Comparison of ENCODE assay signal across 9 cellular contexts in genomic region chr4:147707892-147708672, GRCh38. TPM values are rescaled to one million over a fixed set of nuclear protein-coding genes. Genes with fewer than 3 reads are reported as not detected.
A peak's percentile ranks its signal among the peaks of the same experiment; 100 is the strongest.
DNase-seq lines count a peak whose midpoint lies in the region; ATAC-seq, FAIRE-seq and TF ChIP-seq lines count a peak whose summit lies in the region.
"Had no signal": no experiment of that assay in that cellular context is flagged by ENCODE, and none has a peak within 500 bp of the region (broad histone marks: within the 10 kb centered on the region; RNA-seq: fewer than 3 reads in every experiment).

No MANE protein-coding gene starts in this region.

- H3K4me1 ChIP-seq in CD4-positive, CD25-positive, alpha-beta regulatory T cell (ENCODE audit: control insufficient read depth, insufficient read depth, low read length, poor library complexity, severe bottlenecking), result no peaks in the 10 kb centered on the region

- H3K27me3 ChIP-seq in CD4-positive, CD25-positive, alpha-beta regulatory T cell (ENCODE audit: control insufficient read depth, insufficient read depth, low read length), result no peaks in the 10 kb centered on the region
- H3K27me3 ChIP-seq in bronchial epithelial cell (ENCODE audit: control insufficient read depth, insufficient read depth, low read length) (no peaks in the 10 kb centered on the region), kidney epithelial cell (ENCODE audit: control insufficient read depth, insufficient read depth, low read length) (no peaks in the 10 kb centered on the region)

- H3K27ac ChIP-seq in CD4-positive, CD25-positive, alpha-beta regulatory T cell (ENCODE audit: insufficient read depth, low read length, poor library complexity, severe bottlenecking), result no peak overlapping the region
- H3K27ac ChIP-seq: SK-N-MC had no signal

- no peaks in the 10 kb centered on the region for H3K36me3 Mint-ChIP-seq in CD4-positive, CD25-positive, alpha-beta regulatory T cell
- H3K36me3 Mint-ChIP-seq in T-helper 17 cell (ENCODE audit: low read depth), result no peaks in the 10 kb centered on the region

- peak; percentile 35 to 59 (median 56) for DNase-seq in CD4-positive, CD25-positive, alpha-beta regulatory T cell
- DNase-seq in T-helper 17 cell, result peak in 2 of 3 donors; percentile 21 to 40
- DNase-seq in bronchial epithelial cell (ENCODE audit: low read depth), result peak; percentile 56
- DNase-seq in kidney epithelial cell (ENCODE audit: low read depth), result no peak
- peak; percentile 40 for DNase-seq in stimulated activated CD8-positive, alpha-beta memory T cell treated with anti-CD3 and anti-CD28 coated beads, Interleukin-12 subunit alpha, Interleukin-12 subunit beta, amount 100 ng/mL, for 1 hour (ENCODE audit: low read depth)
- no peak for DNase-seq in COLO829 (ENCODE audit: low spot score)

- FAIRE-seq in bronchial epithelial cell (lab: Jason Lieb, UNC), result no peak

- H3K4me1 Mint-ChIP-seq in CD4-positive, CD25-positive, alpha-beta regulatory T cell, result peaks cover 0 to 4% (median 2%) of the 10 kb centered on the region in 4 donors
- H3K4me1 Mint-ChIP-seq in T-helper 17 cell, result peaks cover 8% of the 10 kb centered on the region

- no peak overlapping the region for H3K27ac Mint-ChIP-seq in CD4-positive, CD25-positive, alpha-beta regulatory T cell
- no peak overlapping the region for H3K27ac Mint-ChIP-seq in T-helper 17 cell

- ATAC-seq in CD4-positive, CD25-positive, alpha-beta regulatory T cell (ENCODE audit: low read depth in 2 of 2), result peak; percentile 52 to 53
- ATAC-seq in GM18870 (IDR thresholded peaks at IDR 0.05; ENCODE audit: unreplicated experiment), result peak; percentile 49
- peak; percentile 74 for ATAC-seq in HG03457 (IDR thresholded peaks at IDR 0.05; ENCODE audit: unreplicated experiment)
- ATAC-seq in T-helper 17 cell, result peak; percentile 75

- no peak overlapping the region for H3K4me3 Mint-ChIP-seq in CD4-positive, CD25-positive, alpha-beta regulatory T cell
- H3K4me3 Mint-ChIP-seq in T-helper 17 cell, result no peak overlapping the region

- no peaks in the 10 kb centered on the region for H3K36me3 ChIP-seq in CD4-positive, CD25-positive, alpha-beta regulatory T cell (ENCODE audit: control insufficient read depth, insufficient read depth, low read length)
- H3K36me3 ChIP-seq in bronchial epithelial cell (ENCODE audit: control insufficient read depth, insufficient read depth, low read length), result no peaks in the 10 kb centered on the region
- H3K36me3 ChIP-seq in kidney epithelial cell (ENCODE audit: control insufficient read depth, insufficient read depth, low read length), result no peaks in the 10 kb centered on the region

- H3K27me3 Mint-ChIP-seq in CD4-positive, CD25-positive, alpha-beta regulatory T cell, result peaks cover 8% of the 10 kb centered on the region
- H3K27me3 Mint-ChIP-seq in T-helper 17 cell, result no peaks in the 10 kb centered on the region

- TF ChIP-seq CTCF in bronchial epithelial cell (IDR thresholded peaks at IDR 0.05; ENCODE audit: insufficient read depth, low read length, severe bottlenecking) (peak; percentile 70), kidney epithelial cell (IDR thresholded peaks at IDR 0.05; ENCODE audit: insufficient read depth, low read length, poor library complexity, severe bottlenecking) (peak; percentile 75)

- H3K9me3 ChIP-seq in CD4-positive, CD25-positive, alpha-beta regulatory T cell (ENCODE audit: control insufficient read depth in 2 of 2, low read length in 2 of 2), result no peaks in the 10 kb centered on the region
- H3K9me3 ChIP-seq in T-helper 17 cell (ENCODE audit: control insufficient read depth, low read length, poor library complexity, severe bottlenecking), result no peaks in the 10 kb centered on the region

- H3K9me3 Mint-ChIP-seq in CD4-positive, CD25-positive, alpha-beta regulatory T cell, result no peaks in the 10 kb centered on the region

- no peak overlapping the region for H3K4me3 ChIP-seq in CD4-positive, CD25-positive, alpha-beta regulatory T cell (ENCODE audit: low read depth, low read length)
- H3K4me3 ChIP-seq in bronchial epithelial cell (ENCODE audit: low read depth, low read length), result no peak overlapping the region
- H3K4me3 ChIP-seq in kidney epithelial cell (ENCODE audit: low read depth, low read length), result no peak overlapping the region
- H3K4me3 ChIP-seq: SK-N-MC had no signal

RNA-seq across cellular contexts. Expression of gene ARHGAP10, which starts 23.8 kb away (rescaled TPM):
- total RNA-seq in CD4-positive, CD25-positive, alpha-beta regulatory T cell, result 14.1 TPM
- 1 to 10 TPM; 2.9 to 5.6 (median 4.4) TPM for polyA plus RNA-seq in CD4-positive, CD25-positive, alpha-beta regulatory T cell
- 10 to 100 TPM; 14.6 to 23.3 TPM for total RNA-seq in T-helper 17 cell
- total RNA-seq in bronchial epithelial cell, result 8.4 and 11.3 TPM in 2 replicates
- total RNA-seq in kidney epithelial cell, result 15.5 and 17.7 TPM in 2 replicates

RNA-seq across cellular contexts. Expression of gene PRMT9, which starts 24.1 kb away (rescaled TPM):
- 27.5 TPM for total RNA-seq in CD4-positive, CD25-positive, alpha-beta regulatory T cell
- 1 to 10 TPM; 5.8 to 8.9 (median 6.5) TPM for polyA plus RNA-seq in CD4-positive, CD25-positive, alpha-beta regulatory T cell
- 10 to 100 TPM; 13.9 to 21.3 TPM for total RNA-seq in T-helper 17 cell
- total RNA-seq in bronchial epithelial cell, result 7.1 and 9.1 TPM in 2 replicates
- 7.2 and 8.1 TPM in 2 replicates for total RNA-seq in kidney epithelial cell

Comparison
In these comparisons a context has a peak if more than half of its experiments do, and no peak if none do; other contexts are left out.
1. DNase-seq: peak in CD4-positive, CD25-positive, alpha-beta regulatory T cell (3 of 3), T-helper 17 cell (2 of 3), bronchial epithelial cell (single experiment) and stimulated activated CD8-positive, alpha-beta memory T cell treated with anti-CD3 and anti-CD28 coated beads, Interleukin-12 subunit alpha, Interleukin-12 subunit beta, amount 100 ng/mL, for 1 hour (single experiment); none in kidney epithelial cell (single experiment) and COLO829 (single experiment).
2. Peak in every context shown above with its lines, with median percentiles within 50 percentile points of each other: ATAC-seq.